Comparison of ENCODE assay signal across 19 cellular contexts in the genomic region with DNA sequence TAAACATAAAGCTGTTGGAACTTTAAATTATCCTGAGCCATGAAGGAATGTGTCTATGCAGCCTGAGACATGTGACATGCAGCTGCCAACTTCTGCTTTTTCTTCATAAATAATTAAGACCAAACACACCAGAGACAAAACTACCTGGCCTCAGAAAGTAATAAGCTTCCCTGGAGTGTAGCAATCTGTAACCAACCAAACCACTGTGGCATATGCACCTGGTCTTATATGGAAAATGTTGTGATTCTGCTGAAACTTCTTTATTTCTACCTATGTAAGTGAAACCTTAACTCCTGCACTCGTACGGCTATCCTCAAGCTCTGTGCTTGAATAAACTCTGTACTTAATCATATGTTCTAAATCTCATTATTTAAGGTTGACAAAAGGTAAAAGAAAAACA.
DNase-seq lines count a peak whose midpoint lies in the region; ATAC-seq and TF ChIP-seq lines count a peak whose summit lies in the region.
"Had no signal": no experiment of that assay in that cellular context is flagged by ENCODE, and none has a peak within 500 bp of the region (broad histone marks: within the 10 kb centered on the region; RNA-seq: fewer than 3 reads in every experiment).

No MANE protein-coding gene starts in this region.

- no peak for TF ChIP-seq CTCF in OCI-LY3 (IDR thresholded peaks at IDR 0.05; ENCODE audit: low read depth, low read length)

- H3K79me2 ChIP-seq in OCI-LY3 (ENCODE audit: low read length): no peaks in the 10 kb centered on the region

- no peaks in the 10 kb centered on the region for H3K27me3 ChIP-seq in OCI-LY3 (ENCODE audit: low read depth, low read length)
- H3K27me3 ChIP-seq: BLaER1 had no signal

- H3K36me3 ChIP-seq in OCI-LY3 (replicated peaks; ENCODE audit: low read depth, low read length): peaks cover 4% of the 10 kb centered on the region
- H3K36me3 ChIP-seq: BLaER1 had no signal

- DNase-seq in Kasumi-1 (lab: John Stamatoyannopoulos, UW) (peak; percentile 10 to 23), middle frontal gyrus (ENCODE audit: extremely low spot score, low spot score) (no peak)
- DNase-seq in effector CD8-positive, alpha-beta T cell (lab: John Stamatoyannopoulos, UW): no peak
- DNase-seq: Caco-2; CD4-positive, CD25-positive, alpha-beta regulatory T cell; CD8-positive, alpha-beta T cell; DMS153; DND-41; H9 had no signal

- ATAC-seq in GM18907 (IDR thresholded peaks at IDR 0.05; ENCODE audit: unreplicated experiment) (peak; percentile 92), HG02981 (IDR thresholded peaks at IDR 0.05; ENCODE audit: unreplicated experiment) (peak; percentile 60), HG03520 (IDR thresholded peaks at IDR 0.05; ENCODE audit: unreplicated experiment) (no peak), GM18868 (IDR thresholded peaks at IDR 0.05; ENCODE audit: unreplicated experiment) (no peak)
- ATAC-seq: CD8-positive, alpha-beta T cell; GM23338; HCT116 had no signal

- peaks cover 30% of the 10 kb centered on the region for H3K4me1 ChIP-seq in OCI-LY3 (ENCODE audit: low read length)
- H3K4me1 ChIP-seq: BLaER1, Caco-2 had no signal

- peak overlapping the region; percentile 44; the same call in 1 of the 2 replicates for H3K9ac ChIP-seq in OCI-LY3 (ENCODE audit: low read length)
- H3K9ac ChIP-seq: BLaER1 had no signal

- peak overlapping the region; percentile 32; the same call in 1 of the 2 replicates for H2AFZ ChIP-seq in OCI-LY3 (ENCODE audit: low read depth, low read length)
- H2AFZ ChIP-seq: GM23338 had no signal

- H4K20me1 ChIP-seq in OCI-LY3 (ENCODE audit: insufficient read depth, low read length): no peaks in the 10 kb centered on the region
- H4K20me1 ChIP-seq: BLaER1 had no signal

- peak overlapping the region; percentile 89 for H3K27ac ChIP-seq in OCI-LY3 (ENCODE audit: low read length)
- H3K27ac ChIP-seq: 22Rv1, BLaER1, C4-2B had no signal

- peak overlapping the region; percentile 10; the same call in 1 of the 2 replicates for H3K4me3 ChIP-seq in OCI-LY3 (ENCODE audit: low read length)
- H3K4me3 ChIP-seq: BLaER1, GM23338 had no signal

- peak overlapping the region; percentile 47 for H3K4me2 ChIP-seq in OCI-LY3 (ENCODE audit: low read length)
- H3K4me2 ChIP-seq: BLaER1, GM23338 had no signal

- H3K9me3 ChIP-seq in OCI-LY3 (ENCODE audit: insufficient read depth, low read length): peaks cover 9% of the 10 kb centered on the region; the same call in 1 of the 2 replicates

Comparison
In these comparisons a context has a peak if more than half of its experiments do, and no peak if none do; other contexts are left out.
1. ATAC-seq: peak in GM18907 (single experiment) and HG02981 (single experiment); none in HG03520 (single experiment) and GM18868 (single experiment).
2. DNase-seq: peak in Kasumi-1 (2 of 2); none in middle frontal gyrus (single experiment) and effector CD8-positive, alpha-beta T cell (single experiment).